In genomic region chr1:149887456-149888159, GRCh38 we compare ENCODE assay signal across 1 cellular context.
TF ChIP-seq lines count a peak whose summit lies in the region.

No MANE protein-coding gene starts in this region.

TF ChIP-seq in K562, 482 proteins besides CTCF, POLR2A, EP300 and RAD21 (continues in another document):
- TF ChIP-seq MITF (IDR thresholded peaks at IDR 0.05), result no peak
- peak; percentile 92; the same call in 1 of the 2 replicates for TF ChIP-seq PHB (CRISPR knock-in tag; IDR thresholded peaks at IDR 0.05)
- peak; percentile 79 for TF ChIP-seq SMAD1 (IDR thresholded peaks at IDR 0.05; ENCODE audit: low read depth, low read length, partially characterized antibody)
- TF ChIP-seq KLF6 (CRISPR knock-in tag; IDR thresholded peaks at IDR 0.05; ENCODE audit: borderline replicate concordance), result peak; percentile 18; the same call in 1 of the 2 replicates
- TF ChIP-seq IFI16 (CRISPR knock-in tag; IDR thresholded peaks at IDR 0.05), result no peak
- TF ChIP-seq ZBTB11 (CRISPR knock-in tag; IDR thresholded peaks at IDR 0.05), result peak in 2 of 3 experiments; percentile 10 to 46; a peak in 2 of 6 replicates
- peak; percentile 33 for TF ChIP-seq CHD7 (IDR thresholded peaks at IDR 0.05; ENCODE audit: low read depth, low read length)
- TF ChIP-seq CCNT2 (IDR thresholded peaks at IDR 0.05; ENCODE audit: borderline replicate concordance, extremely low read depth, insufficient read length, low read depth, low read length), result peak; percentile 58
- peak; percentile 70; the same call in 1 of the 2 replicates for TF ChIP-seq CEBPG (CRISPR knock-in tag; IDR thresholded peaks at IDR 0.05)
- TF ChIP-seq CEBPG (tag; conservative IDR thresholded peaks at IDR 0.05 in 1 of 2, IDR thresholded peaks at IDR 0.05 in 1 of 2), result peak; percentile 82 to 91
- TF ChIP-seq HMGN3 (IDR thresholded peaks at IDR 0.05; ENCODE audit: borderline replicate concordance, extremely low read depth, insufficient read length, low read depth, low read length), result peak; percentile 88
- TF ChIP-seq ASH1L (IDR thresholded peaks at IDR 0.05; ENCODE audit: borderline replicate concordance, low read depth, partially characterized antibody), result peak; percentile 77
- 0 out of 2 replicates have a peak, but pooled peaks have one; percentile 49 for TF ChIP-seq GABPB1 (CRISPR knock-in tag; IDR thresholded peaks at IDR 0.05)
- 0 out of 2 replicates have a peak, but pooled peaks have one; percentile 42 for TF ChIP-seq ZNF174 (CRISPR knock-in tag; IDR thresholded peaks at IDR 0.05)
- TF ChIP-seq ZFP30 (CRISPR knock-in tag; IDR thresholded peaks at IDR 0.05; ENCODE audit: borderline replicate concordance), result no peak
- no peak; a peak in 1 of 4 replicates for TF ChIP-seq HDAC1 (IDR thresholded peaks at IDR 0.05)
- TF ChIP-seq GABPA (tag; conservative IDR thresholded peaks at IDR 0.05; ENCODE audit: low read depth), result peak; percentile 84
- peak; percentile 49; the same call in 1 of the 2 replicates for TF ChIP-seq ZBTB33 (CRISPR knock-in tag; IDR thresholded peaks at IDR 0.05)
- 0 out of 2 replicates have a peak, but pooled peaks have one; percentile 46 for TF ChIP-seq ZNF707 (CRISPR knock-in tag; conservative IDR thresholded peaks at IDR 0.05)
- peak; percentile 98 for TF ChIP-seq PRPF4 (IDR thresholded peaks at IDR 0.05; ENCODE audit: insufficient read depth, low read depth, low read length, poor library complexity, severe bottlenecking)
- TF ChIP-seq ILF3 (IDR thresholded peaks at IDR 0.05; ENCODE audit: borderline replicate concordance), result peak; percentile 68; the same call in 1 of the 2 replicates
- 0 out of 2 replicates have a peak, but pooled peaks have one; percentile 25 for TF ChIP-seq ZNF316 (IDR thresholded peaks at IDR 0.05)
- TF ChIP-seq ZNF24 (IDR thresholded peaks at IDR 0.05), result peak; percentile 17; the same call in 1 of the 2 replicates
- peak; percentile 80; the same call in 1 of the 2 replicates for TF ChIP-seq HNRNPUL1 (IDR thresholded peaks at IDR 0.05; ENCODE audit: low read length)
- peak; percentile 50 for TF ChIP-seq TEAD4 (IDR thresholded peaks at IDR 0.05; ENCODE audit: low read length)
- TF ChIP-seq TEAD4 (CRISPR knock-in tag; IDR thresholded peaks at IDR 0.05; ENCODE audit: borderline replicate concordance), result no peak
- TF ChIP-seq ZBTB43 (CRISPR knock-in tag; IDR thresholded peaks at IDR 0.05), result 0 out of 2 replicates have a peak, but pooled peaks have one; percentile 75
- TF ChIP-seq YY1 (IDR thresholded peaks at IDR 0.05; ENCODE audit: borderline replicate concordance in 1 of 3, control insufficient read depth in 1 of 3, extremely low read depth in 1 of 3, insufficient read depth in 3 of 3, insufficient read length in 1 of 3, insufficient replicate concordance in 2 of 3, low read depth in 1 of 3, low read length in 2 of 3), result peak in 2 of 3 experiments; percentile 26 to 53
- TF ChIP-seq ZBTB8A (IDR thresholded peaks at IDR 0.05; ENCODE audit: partially characterized antibody), result no peak
- TF ChIP-seq CHAMP1 (IDR thresholded peaks at IDR 0.05), result no peak
- peak; percentile 17 to 39 for TF ChIP-seq E2F6 (IDR thresholded peaks at IDR 0.05; ENCODE audit: borderline replicate concordance in 1 of 2, extremely low read depth in 1 of 2, insufficient read depth in 1 of 2, insufficient read length in 1 of 2, low read depth in 1 of 2, low read length in 1 of 2, poor library complexity in 1 of 2, severe bottlenecking in 1 of 2)
